Comparison of ENCODE assay signal across 15 cellular contexts in genomic region chr18:70469916-70470315, GRCh38.
DNase-seq lines count a peak whose midpoint lies in the region; ATAC-seq and TF ChIP-seq lines count a peak whose summit lies in the region.
"Had no signal": no experiment of that assay in that cellular context is flagged by ENCODE, and none has a peak within 500 bp of the region (broad histone marks: within the 10 kb centered on the region; RNA-seq: fewer than 3 reads in every experiment).

No MANE protein-coding gene starts in this region.

- intact Hi-C loops in heart left ventricle (cut with DNase I) = no loop called here
- intact Hi-C loops in left ventricle myocardium inferior (cut with micrococcal nuclease) = no loop called here
- intact Hi-C loops in upper lobe of right lung (cut with DNase I) = no loop called here

- no peak overlapping the region for H3K27ac Mint-ChIP-seq in CD8-positive, alpha-beta memory T cell

- no peaks in the 10 kb centered on the region for H4K20me1 ChIP-seq in SK-N-SH (ENCODE audit: insufficient read depth)

- POLR2A ChIA-PET in SK-N-SH (lab: Yijun Ruan, JAX) = interaction anchor here (0.6 to 1.3 kb wide), 2 partner anchors 1433 to 1605 kb away, joined by 3 to 4 read pairs; no protein-coding TSS in a partner anchor
- POLR2A ChIA-PET in CD8-positive, alpha-beta memory T cell (lab: Charles Lee) = no interaction called here

- peak overlapping the region; percentile 42; the same call in 1 of the 2 replicates for H3K4me2 ChIP-seq in SK-N-SH

- no peak overlapping the region for H3K9ac ChIP-seq in SK-N-SH

- CTCF ChIA-PET in SK-N-SH (lab: Yijun Ruan, JAX) = interaction anchor here (0.6 to 11.7 kb wide), 4 partner anchors 15 to 27 kb away, joined by 4 to 82 read pairs (median 6); no protein-coding TSS in a partner anchor
- CTCF ChIA-PET in CD8-positive, alpha-beta memory T cell (lab: Charles Lee) = interaction anchor here (1.2 to 1.5 kb wide), 2 partner anchors 22 to 36 kb away, joined by 3 to 5 read pairs; no protein-coding TSS in a partner anchor

- no peaks in the 10 kb centered on the region for H3K27me3 ChIP-seq in heart left ventricle
- no peaks in the 10 kb centered on the region for H3K27me3 ChIP-seq in left ventricle myocardium inferior (ENCODE audit: low read depth)
- no peaks in the 10 kb centered on the region for H3K27me3 ChIP-seq in SK-N-SH (ENCODE audit: insufficient read depth)
- H3K27me3 ChIP-seq in upper lobe of right lung = no peaks in the 10 kb centered on the region
- no peaks in the 10 kb centered on the region for H3K27me3 ChIP-seq in CD8-positive, alpha-beta memory T cell (ENCODE audit: insufficient read depth, low read length, poor library complexity, severe bottlenecking)
- H3K27me3 ChIP-seq: gastrocnemius medialis, thyroid gland had no signal

- H3K36me3 ChIP-seq in heart left ventricle = no peaks in the 10 kb centered on the region
- no peaks in the 10 kb centered on the region for H3K36me3 ChIP-seq in left ventricle myocardium inferior
- no peaks in the 10 kb centered on the region for H3K36me3 ChIP-seq in SK-N-SH (replicated peaks in 1 of 2; ENCODE audit: control insufficient read depth in 1 of 2, insufficient read depth in 2 of 2, low read length in 1 of 2)
- no peaks in the 10 kb centered on the region for H3K36me3 ChIP-seq in upper lobe of right lung
- H3K36me3 ChIP-seq in CD8-positive, alpha-beta memory T cell (ENCODE audit: insufficient read depth, low read length) = no peaks in the 10 kb centered on the region
- H3K36me3 ChIP-seq: gastrocnemius medialis, thyroid gland had no signal

- no peak overlapping the region for H3K4me3 ChIP-seq in heart left ventricle
- no peak overlapping the region for H3K4me3 ChIP-seq in left ventricle myocardium inferior
- H3K4me3 ChIP-seq in SK-N-SH (ENCODE audit: low read depth in 2 of 2, low read length in 1 of 2) = peak overlapping the region in 1 of 2 experiments; percentile 33; a peak in 2 of 4 replicates
- H3K4me3 ChIP-seq in upper lobe of right lung = no peak overlapping the region
- no peak overlapping the region for H3K4me3 ChIP-seq in CD8-positive, alpha-beta memory T cell (ENCODE audit: low read length)
- H3K4me3 ChIP-seq: gastrocnemius medialis, thyroid gland had no signal

- peaks cover 0 to 1% (median 0%) of the 10 kb centered on the region in 5 donors for H3K9me3 Mint-ChIP-seq in CD8-positive, alpha-beta memory T cell

- peaks cover 3% of the 10 kb centered on the region for H3F3A ChIP-seq in SK-N-SH (replicated peaks; ENCODE audit: insufficient read depth)

- H3K4me3 Mint-ChIP-seq in CD8-positive, alpha-beta memory T cell = no peak overlapping the region

- no peaks in the 10 kb centered on the region for H3K36me3 Mint-ChIP-seq in CD8-positive, alpha-beta memory T cell

- no peaks in the 10 kb centered on the region for H3K9me3 ChIP-seq in heart left ventricle
- no peaks in the 10 kb centered on the region for H3K9me3 ChIP-seq in left ventricle myocardium inferior (replicated peaks)
- no peaks in the 10 kb centered on the region for H3K9me3 ChIP-seq in SK-N-SH
- no peaks in the 10 kb centered on the region for H3K9me3 ChIP-seq in upper lobe of right lung
- no peaks in the 10 kb centered on the region for H3K9me3 ChIP-seq in CD8-positive, alpha-beta memory T cell (ENCODE audit: low read length)
- H3K9me3 ChIP-seq: gastrocnemius medialis, thyroid gland had no signal

- peak in 1 of 5 donors; percentile 30 for DNase-seq in heart left ventricle
- no peak for DNase-seq in left ventricle myocardium inferior
- DNase-seq in SK-N-SH = peak; percentile 65
- peak; percentile 12 for DNase-seq in iris pigment epithelial cell (ENCODE audit: low read depth)
- no peak for DNase-seq in upper lobe of right lung
- DNase-seq in stimulated activated naive CD8-positive, alpha-beta T cell treated with anti-CD3 and anti-CD28 coated beads, Interleukin-15, Interleukin-2, amounts not matched to agents 100 U/mL and 50 U/mL, for 24 hours = no peak
- DNase-seq in CD8-positive, alpha-beta memory T cell = no peak
- DNase-seq: activated CD4-positive, alpha-beta T cell treated with anti-CD3 and anti-CD28 coated beads for 48 hours; activated gamma-delta T cell; gastrocnemius medialis; GF-D8; NCI-H187; right cardiac atrium had no signal

- ATAC-seq in heart left ventricle (peak in 3 of 4 donors; percentile 34 to 65 (median 53)), upper lobe of right lung (peak; percentile 74), GM21825 (IDR thresholded peaks at IDR 0.05; ENCODE audit: unreplicated experiment) (no peak)
- no peak for ATAC-seq in stimulated activated naive CD8-positive, alpha-beta T cell treated with anti-CD3 and anti-CD28 coated beads, Interleukin-15, Interleukin-2, amounts not matched to agents 100 U/mL and 50 U/mL, for 24 hours
- ATAC-seq: gastrocnemius medialis had no signal

- H2AFZ ChIP-seq in SK-N-SH (ENCODE audit: low read depth) = peak overlapping the region; percentile 75; the same call in 1 of the 2 replicates

- H3K27ac ChIP-seq in heart left ventricle = no peak overlapping the region
- H3K27ac ChIP-seq in left ventricle myocardium inferior (replicated peaks) = no peak overlapping the region
- peak overlapping the region; percentile 39 to 100; a peak in 3 of 4 replicates for H3K27ac ChIP-seq in SK-N-SH (ENCODE audit: low read depth in 2 of 2, low read length in 1 of 2)
- no peak overlapping the region for H3K27ac ChIP-seq in upper lobe of right lung
- no peak overlapping the region for H3K27ac ChIP-seq in CD8-positive, alpha-beta memory T cell (ENCODE audit: low read depth, low read length)
- H3K27ac ChIP-seq: gastrocnemius medialis, thyroid gland had no signal

- no peaks in the 10 kb centered on the region for H3K79me2 ChIP-seq in SK-N-SH (ENCODE audit: insufficient read depth)

- no peak for TF ChIP-seq CTCF in heart left ventricle (IDR thresholded peaks at IDR 0.05)
- no peak for TF ChIP-seq CTCF in left ventricle myocardium inferior (IDR thresholded peaks at IDR 0.05; ENCODE audit: borderline replicate concordance)
- no peak for TF ChIP-seq CTCF in SK-N-SH (IDR thresholded peaks at IDR 0.05)
- TF ChIP-seq CTCF in upper lobe of right lung (IDR thresholded peaks at IDR 0.05) = no peak

- WGBS in heart left ventricle, 4 donors = 15 to 27% (median 18%) methylated on average over 5 of the region's 5 CpGs
- WGBS in SK-N-SH (ENCODE audit: low lambda C conversion rate) = 17% methylated on average over 4 of the region's 5 CpGs

- H3K27me3 Mint-ChIP-seq in CD8-positive, alpha-beta memory T cell = no peaks in the 10 kb centered on the region

- TF ChIP-seq EP300 in SK-N-SH (IDR thresholded peaks at IDR 0.05; ENCODE audit: borderline replicate concordance in 1 of 2, low read depth in 1 of 2, low read length in 1 of 2) = peak; percentile 55 to 98; a peak in 3 of 4 replicates

- H3K4me1 ChIP-seq in heart left ventricle (no peaks in the 10 kb centered on the region), left ventricle myocardium inferior (peaks cover 4% of the 10 kb centered on the region), SK-N-SH (ENCODE audit: control insufficient read depth in 1 of 2, insufficient read depth in 2 of 2, low read depth in 1 of 2, low read length in 1 of 2) (peaks cover 9 to 27% of the 10 kb centered on the region in 2 experiments; a peak in 3 of 4 replicates), upper lobe of right lung (no peaks in the 10 kb centered on the region)
- no peaks in the 10 kb centered on the region for H3K4me1 ChIP-seq in CD8-positive, alpha-beta memory T cell (ENCODE audit: insufficient read depth, low read length)
- H3K4me1 ChIP-seq: gastrocnemius medialis, thyroid gland had no signal

- no peaks in the 10 kb centered on the region for H3K9me2 ChIP-seq in SK-N-SH

- no peaks in the 10 kb centered on the region for H3K4me1 Mint-ChIP-seq in CD8-positive, alpha-beta memory T cell

- no peak for TF ChIP-seq POLR2A in heart left ventricle (IDR thresholded peaks at IDR 0.05)

- TF ChIP-seq RAD21 in SK-N-SH (IDR thresholded peaks at IDR 0.05; ENCODE audit: low read length) = peak; percentile 8; the same call in 1 of the 2 replicates

TF ChIP-seq in SK-N-SH, 30 proteins besides CTCF, POLR2A, EP300 and RAD21:
- TF ChIP-seq MXI1 (IDR thresholded peaks at IDR 0.05; ENCODE audit: low read depth, low read length) (peak; percentile 48; the same call in 1 of the 2 replicates), FOXJ3 (CRISPR knock-in tag; IDR thresholded peaks at IDR 0.05) (peak; percentile 88), CHD2 (IDR thresholded peaks at IDR 0.05; ENCODE audit: low read length, partially characterized antibody) (peak; percentile 90), RCOR1 (IDR thresholded peaks at IDR 0.05; ENCODE audit: low read length) (peak; percentile 99), TCF12 (IDR thresholded peaks at IDR 0.05) (peak; percentile 68), EZH2phosphoT487 (IDR thresholded peaks at IDR 0.05; ENCODE audit: borderline replicate concordance, low read depth) (no peak), RXRA (IDR thresholded peaks at IDR 0.05; ENCODE audit: borderline replicate concordance, low read depth) (no peak), TEAD4 (IDR thresholded peaks at IDR 0.05; ENCODE audit: borderline replicate concordance, insufficient read depth) (peak; percentile 63; the same call in 1 of the 2 replicates), SIN3A (IDR thresholded peaks at IDR 0.05; ENCODE audit: borderline replicate concordance, low read depth, low read length) (0 out of 2 replicates have a peak, but pooled peaks have one; percentile 25), GATA2 (CRISPR knock-in tag; IDR thresholded peaks at IDR 0.05) (peak; percentile 79), NFIC (IDR thresholded peaks at IDR 0.05; ENCODE audit: borderline replicate concordance) (peak; percentile 46; the same call in 1 of the 2 replicates), POLR2AphosphoS5 (IDR thresholded peaks at IDR 0.05; ENCODE audit: low read depth, low read length) (no peak; the same call in none of the 2 replicates), TAF1 (IDR thresholded peaks at IDR 0.05; ENCODE audit: borderline replicate concordance, low read depth, low read length) (0 out of 2 replicates have a peak, but pooled peaks have one; percentile 20), NRF1 (IDR thresholded peaks at IDR 0.05; ENCODE audit: low read depth, low read length) (no peak)

Comparison
In these comparisons a context has a peak if more than half of its experiments do, and no peak if none do; other contexts are left out.
1. ATAC-seq: peak in heart left ventricle (3 of 4) and upper lobe of right lung (single experiment); none in GM21825 (single experiment) and stimulated activated naive CD8-positive, alpha-beta T cell treated with anti-CD3 and anti-CD28 coated beads, Interleukin-15, Interleukin-2, amounts not matched to agents 100 U/mL and 50 U/mL, for 24 hours (single experiment).
2. DNase-seq: peak in SK-N-SH (single experiment) and iris pigment epithelial cell (single experiment); none in left ventricle myocardium inferior (single experiment), upper lobe of right lung (single experiment), stimulated activated naive CD8-positive, alpha-beta T cell treated with anti-CD3 and anti-CD28 coated beads, Interleukin-15, Interleukin-2, amounts not matched to agents 100 U/mL and 50 U/mL, for 24 hours (single experiment) and CD8-positive, alpha-beta memory T cell (0 of 5).
3. H3K27ac ChIP-seq: peak in SK-N-SH (2 of 2); none in heart left ventricle (0 of 12), left ventricle myocardium inferior (single experiment), upper lobe of right lung (single experiment) and CD8-positive, alpha-beta memory T cell (single experiment).